Comparison of ENCODE assay signal across 17 cellular contexts in the genomic region with DNA sequence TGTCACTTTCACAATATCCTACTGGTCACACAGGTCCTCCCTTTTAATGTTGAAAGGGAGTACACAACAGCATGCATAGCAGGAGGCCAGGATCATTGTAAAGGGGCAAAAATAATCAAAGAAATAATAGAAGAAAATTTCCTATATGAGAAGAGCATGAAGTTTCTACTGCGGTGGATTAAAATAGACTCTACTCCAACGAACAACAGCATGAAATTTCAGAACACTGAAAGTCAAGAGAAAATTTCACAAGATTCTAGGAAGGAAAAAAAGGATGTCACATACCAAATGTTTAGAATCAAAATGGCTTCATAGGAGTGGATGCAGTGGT.
DNase-seq lines count a peak whose midpoint lies in the region; ATAC-seq, FAIRE-seq and TF ChIP-seq lines count a peak whose summit lies in the region.
"Had no signal": no experiment of that assay in that cellular context is flagged by ENCODE, and none has a peak within 500 bp of the region (broad histone marks: within the 10 kb centered on the region; RNA-seq: fewer than 3 reads in every experiment).

No MANE protein-coding gene starts in this region.

- no peaks in the 10 kb centered on the region for H3K9me1 ChIP-seq in keratinocyte (ENCODE audit: control insufficient read depth, extremely low read depth, insufficient read depth, low read length)

- H3K9ac ChIP-seq in keratinocyte (ENCODE audit: control insufficient read depth, extremely low read depth, insufficient read depth, low read length) (no peak overlapping the region), subcutaneous abdominal adipose tissue (ENCODE audit: low read length in 5 of 5) (no peak overlapping the region)

- peaks cover 3% of the 10 kb centered on the region for H3K9me3 Mint-ChIP-seq in activated CD4-positive, alpha-beta memory T cell treated with anti-CD3 and anti-CD28 coated beads for 36 hours
- peaks cover 15% of the 10 kb centered on the region for H3K9me3 Mint-ChIP-seq in activated CD4-positive, alpha-beta memory T cell treated with anti-CD3 and anti-CD28 coated beads, Interleukin-2, amount 10 ng/mL, durations not matched to agents 7 days and 5 days
- H3K9me3 Mint-ChIP-seq in natural killer cell, result no peaks in the 10 kb centered on the region

- H3K4me1 Mint-ChIP-seq in activated CD4-positive, alpha-beta memory T cell treated with anti-CD3 and anti-CD28 coated beads for 36 hours (ENCODE audit: low read depth), result peaks cover 65% of the 10 kb centered on the region
- H3K4me1 Mint-ChIP-seq in activated CD4-positive, alpha-beta memory T cell treated with anti-CD3 and anti-CD28 coated beads, Interleukin-2, amount 10 ng/mL, durations not matched to agents 7 days and 5 days, result peaks cover 55% of the 10 kb centered on the region
- H3K4me1 Mint-ChIP-seq in natural killer cell, result peaks cover 16 to 19% of the 10 kb centered on the region in 2 donors

- CTCF ChIA-PET in activated CD4-positive, alpha-beta memory T cell treated with anti-CD3 and anti-CD28 coated beads for 36 hours (lab: Charles Lee), result interaction anchor here (1.7 kb wide), 1 partner anchor 160 kb away, joined by 3 read pairs; no protein-coding TSS in a partner anchor
- CTCF ChIA-PET in activated CD4-positive, alpha-beta memory T cell treated with anti-CD3 and anti-CD28 coated beads, Interleukin-2, amount 10 ng/mL, durations not matched to agents 7 days and 5 days (lab: Charles Lee), result no interaction called here

- intact Hi-C loops in activated CD4-positive, alpha-beta memory T cell treated with anti-CD3 and anti-CD28 coated beads for 36 hours (cut with micrococcal nuclease), result loop anchor here (2.0 to 5.0 kb wide), 2 partner anchors 14 to 72 kb away; a partner anchor contains a TSS
- intact Hi-C loops in natural killer cell (cut with micrococcal nuclease), result no loop called here

- H3K27ac ChIP-seq in RWPE2 (ENCODE audit: poor library complexity, severe bottlenecking) (peak overlapping the region; percentile 29), keratinocyte (ENCODE audit: control insufficient read depth, insufficient read depth, low read length) (peak overlapping the region; percentile 22), subcutaneous abdominal adipose tissue (ENCODE audit: low read depth, low read length) (peak overlapping the region; percentile 42)

- no peaks in the 10 kb centered on the region for H4K20me1 ChIP-seq in keratinocyte (ENCODE audit: control insufficient read depth, extremely low read depth, insufficient read depth, low read length)

- H3K27ac Mint-ChIP-seq in activated CD4-positive, alpha-beta memory T cell treated with anti-CD3 and anti-CD28 coated beads for 36 hours, result peak overlapping the region; percentile 50
- H3K27ac Mint-ChIP-seq in activated CD4-positive, alpha-beta memory T cell treated with anti-CD3 and anti-CD28 coated beads, Interleukin-2, amount 10 ng/mL, durations not matched to agents 7 days and 5 days, result no peak overlapping the region
- no peak overlapping the region for H3K27ac Mint-ChIP-seq in natural killer cell
- H3K27ac Mint-ChIP-seq: activated CD8-positive, alpha-beta T cell treated with anti-CD3 and anti-CD28 coated beads for 36 hours; activated T-helper 2 cell treated with anti-CD3 and anti-CD28 coated beads, Interferon-gamma antibody, Interleukin-2, Interleukin-4, amounts not matched to agents 10 μg/mL and 5 μg/mL and 100 μg/mL, durations not matched to agents 14 hours and 24 hours and 36 hours; CD8-positive, alpha-beta T cell had no signal

- DNase-seq in activated CD4-positive, alpha-beta memory T cell treated with anti-CD3 and anti-CD28 coated beads for 36 hours, result no peak
- no peak for DNase-seq in activated CD4-positive, alpha-beta memory T cell treated with anti-CD3 and anti-CD28 coated beads, Interleukin-2, amount 10 ng/mL, durations not matched to agents 7 days and 5 days
- DNase-seq in RWPE2 (ENCODE audit: low spot score) (no peak), keratinocyte (ENCODE audit: low read depth, low spot score) (no peak), natural killer cell (no peak), iPS-NIHi11 (ENCODE audit: low spot score) (no peak)
- DNase-seq: 8988T; CD8-positive, alpha-beta T cell; islet precursor cell; posterior cingulate gyrus had no signal

- H2AFZ ChIP-seq in keratinocyte (ENCODE audit: control insufficient read depth, low read length), result no peak overlapping the region

- peak overlapping the region; percentile 45 for H3K4me2 ChIP-seq in keratinocyte (ENCODE audit: control insufficient read depth, extremely low read depth, insufficient read depth, low read depth, low read length)

- H3K27me3 ChIP-seq in RWPE2 (ENCODE audit: insufficient read depth, poor library complexity, severe bottlenecking) (no peaks in the 10 kb centered on the region), keratinocyte (ENCODE audit: control insufficient read depth, extremely low read depth, insufficient read depth, low read length) (no peaks in the 10 kb centered on the region), subcutaneous abdominal adipose tissue (ENCODE audit: control insufficient read depth in 5 of 5, insufficient read depth in 4 of 5, low read length in 5 of 5) (no peaks in the 10 kb centered on the region)
- H3K27me3 ChIP-seq: body of pancreas had no signal

- dilution Hi-C loops in keratinocyte (cut with MboI; ENCODE audit: extremely low pct_ligation_motif_present, low sequenced_read_pairs), result no loop called here

- TF ChIP-seq CTCF in RWPE2 (IDR thresholded peaks at IDR 0.05; ENCODE audit: poor library complexity, severe bottlenecking) (no peak), keratinocyte (optimal IDR thresholded peaks at IDR 0.05 in 1 of 3, IDR thresholded peaks at IDR 0.05 in 1 of 3, conservative IDR thresholded peaks at IDR 0.05 in 1 of 3; ENCODE audit: extremely low read depth in 1 of 3, insufficient read depth in 2 of 3, low read length in 3 of 3) (no peak), natural killer cell (IDR thresholded peaks at IDR 0.05) (no peak)

- H3K79me2 ChIP-seq in keratinocyte (ENCODE audit: control insufficient read depth, insufficient read depth, low read length), result no peaks in the 10 kb centered on the region

- POLR2A ChIA-PET in activated CD4-positive, alpha-beta memory T cell treated with anti-CD3 and anti-CD28 coated beads for 36 hours (lab: Charles Lee), result interaction anchor here (0.5 to 1.0 kb wide), 2 partner anchors 15 to 162 kb away, joined by 3 read pairs; no protein-coding TSS in a partner anchor
- POLR2A ChIA-PET in activated CD4-positive, alpha-beta memory T cell treated with anti-CD3 and anti-CD28 coated beads, Interleukin-2, amount 10 ng/mL, durations not matched to agents 7 days and 5 days (lab: Charles Lee), result interaction anchor here (1.1 kb wide), 1 partner anchor 14 kb away, joined by 4 read pairs; no protein-coding TSS in a partner anchor

- H3K4me1 ChIP-seq in RWPE2 (ENCODE audit: insufficient read depth, poor library complexity, severe bottlenecking), result peaks cover 13% of the 10 kb centered on the region
- peaks cover 9% of the 10 kb centered on the region for H3K4me1 ChIP-seq in keratinocyte (ENCODE audit: control insufficient read depth, extremely low read depth, insufficient read depth, low read length)
- peaks cover 4 to 21% (median 16%) of the 10 kb centered on the region in 5 donors for H3K4me1 ChIP-seq in subcutaneous abdominal adipose tissue (ENCODE audit: control insufficient read depth in 5 of 5, insufficient read depth in 5 of 5, low read length in 5 of 5)

- no peak overlapping the region for H3K4me3 ChIP-seq in RWPE2 (ENCODE audit: severe bottlenecking)
- no peak overlapping the region for H3K4me3 ChIP-seq in keratinocyte (ENCODE audit: control insufficient read depth in 2 of 3, extremely low read depth in 1 of 3, insufficient read depth in 2 of 3, low read depth in 1 of 3, low read length in 3 of 3)
- no peak overlapping the region for H3K4me3 ChIP-seq in subcutaneous abdominal adipose tissue (ENCODE audit: low read depth in 1 of 5, low read length in 5 of 5)
- H3K4me3 ChIP-seq: body of pancreas had no signal

- H3K36me3 Mint-ChIP-seq in activated CD4-positive, alpha-beta memory T cell treated with anti-CD3 and anti-CD28 coated beads for 36 hours, result peaks cover 1% of the 10 kb centered on the region
- H3K36me3 Mint-ChIP-seq in activated CD4-positive, alpha-beta memory T cell treated with anti-CD3 and anti-CD28 coated beads, Interleukin-2, amount 10 ng/mL, durations not matched to agents 7 days and 5 days (ENCODE audit: low read depth), result peaks cover 15% of the 10 kb centered on the region
- H3K36me3 Mint-ChIP-seq in natural killer cell, result no peaks in the 10 kb centered on the region
- H3K36me3 Mint-ChIP-seq: CD8-positive, alpha-beta T cell had no signal

- H3K27me3 Mint-ChIP-seq in activated CD4-positive, alpha-beta memory T cell treated with anti-CD3 and anti-CD28 coated beads for 36 hours, result peaks cover 10% of the 10 kb centered on the region
- H3K27me3 Mint-ChIP-seq in activated CD4-positive, alpha-beta memory T cell treated with anti-CD3 and anti-CD28 coated beads, Interleukin-2, amount 10 ng/mL, durations not matched to agents 7 days and 5 days, result peaks cover 52% of the 10 kb centered on the region
- peaks cover 10 to 48% of the 10 kb centered on the region in 2 donors for H3K27me3 Mint-ChIP-seq in natural killer cell (ENCODE audit: low read depth in 2 of 2)

- FAIRE-seq in keratinocyte (lab: Jason Lieb, UNC), result no peak
- FAIRE-seq: HTR-8/SVneo, TTC549 had no signal

- H3K4me3 Mint-ChIP-seq in activated CD4-positive, alpha-beta memory T cell treated with anti-CD3 and anti-CD28 coated beads for 36 hours, result no peak overlapping the region
- no peak overlapping the region for H3K4me3 Mint-ChIP-seq in activated CD4-positive, alpha-beta memory T cell treated with anti-CD3 and anti-CD28 coated beads, Interleukin-2, amount 10 ng/mL, durations not matched to agents 7 days and 5 days
- H3K4me3 Mint-ChIP-seq in natural killer cell, result no peak overlapping the region
- H3K4me3 Mint-ChIP-seq: activated CD8-positive, alpha-beta T cell treated with anti-CD3 and anti-CD28 coated beads for 36 hours; CD8-positive, alpha-beta T cell had no signal

- ATAC-seq in RWPE2 (ENCODE audit: low read depth) (no peak; the same call in 2 of the 3 replicates), HG03108 (IDR thresholded peaks at IDR 0.05; ENCODE audit: unreplicated experiment) (no peak), natural killer cell (no peak)
- ATAC-seq: CD8-positive, alpha-beta T cell had no signal

- H3K36me3 ChIP-seq in RWPE2 (ENCODE audit: low read depth), result no peaks in the 10 kb centered on the region
- H3K36me3 ChIP-seq in keratinocyte (ENCODE audit: control insufficient read depth in 2 of 2, extremely low read depth in 1 of 2, insufficient read depth in 2 of 2, low read length in 2 of 2), result no peaks in the 10 kb centered on the region
- no peaks in the 10 kb centered on the region for H3K36me3 ChIP-seq in subcutaneous abdominal adipose tissue (ENCODE audit: control insufficient read depth in 5 of 5, insufficient read depth in 5 of 5, low read length in 5 of 5)

- no peaks in the 10 kb centered on the region for H3K9me3 ChIP-seq in RWPE2 (ENCODE audit: severe bottlenecking)
- H3K9me3 ChIP-seq in keratinocyte (ENCODE audit: control insufficient read depth, low read depth, low read length), result no peaks in the 10 kb centered on the region
- H3K9me3 ChIP-seq in subcutaneous abdominal adipose tissue (ENCODE audit: control insufficient read depth in 5 of 5, low read length in 5 of 5), result peaks cover 0 to 3% (median 0%) of the 10 kb centered on the region in 5 donors
- H3K9me3 ChIP-seq: body of pancreas had no signal
